In genomic region chr3:114746502-114746901, GRCh38 we compare ENCODE assay signal across 8 cellular contexts.
DNase-seq lines count a peak whose midpoint lies in the region; ATAC-seq and TF ChIP-seq lines count a peak whose summit lies in the region.

No MANE protein-coding gene starts in this region.

- intact Hi-C loops in left ventricle myocardium inferior (cut with micrococcal nuclease), result no loop called here

- H3K9me3 ChIP-seq in left ventricle myocardium inferior (replicated peaks), result no peaks in the 10 kb centered on the region
- no peaks in the 10 kb centered on the region for H3K9me3 ChIP-seq in stomach smooth muscle (ENCODE audit: control insufficient read depth in 2 of 2, low read length in 2 of 2)

- DNase-seq in LHCN-M2 (ENCODE audit: low read depth) (peak; percentile 45), left ventricle myocardium inferior (no peak), MV-4-11 (lab: John Stamatoyannopoulos, UW) (no peak), NCI-H187 (lab: John Stamatoyannopoulos, UW) (no peak)
- no peak for DNase-seq in central memory CD4-positive, alpha-beta T cell

- peaks cover 32% of the 10 kb centered on the region for H3K4me1 ChIP-seq in left ventricle myocardium inferior
- H3K4me1 ChIP-seq in stomach smooth muscle (ENCODE audit: control insufficient read depth, insufficient read depth, low read length), result no peaks in the 10 kb centered on the region

- TF ChIP-seq CTCF in left ventricle myocardium inferior (IDR thresholded peaks at IDR 0.05; ENCODE audit: borderline replicate concordance), result no peak

- H3K36me3 ChIP-seq in left ventricle myocardium inferior (no peaks in the 10 kb centered on the region), stomach smooth muscle (ENCODE audit: control insufficient read depth in 2 of 2, insufficient read depth in 2 of 2, low read length in 2 of 2) (no peaks in the 10 kb centered on the region)

- ATAC-seq in GM19035 (IDR thresholded peaks at IDR 0.05; ENCODE audit: unreplicated experiment), result peak; percentile 61
- ATAC-seq in GM19455 (IDR thresholded peaks at IDR 0.05; ENCODE audit: unreplicated experiment), result no peak

- peak overlapping the region in 1 of 2 donors; percentile 27 for H3K9ac ChIP-seq in stomach smooth muscle (ENCODE audit: low read length in 2 of 2)

- no peaks in the 10 kb centered on the region for H3K27me3 ChIP-seq in left ventricle myocardium inferior (ENCODE audit: low read depth)
- H3K27me3 ChIP-seq in stomach smooth muscle (ENCODE audit: control insufficient read depth in 1 of 2, insufficient read depth in 2 of 2, low read length in 2 of 2), result no peaks in the 10 kb centered on the region

- H3K27ac ChIP-seq in left ventricle myocardium inferior (replicated peaks), result peak overlapping the region; percentile 72
- no peak overlapping the region for H3K27ac ChIP-seq in stomach smooth muscle (ENCODE audit: low read length)

- H3K4me3 ChIP-seq in left ventricle myocardium inferior (peak overlapping the region; percentile 40), stomach smooth muscle (ENCODE audit: low read length in 2 of 2) (peak overlapping the region; percentile 1 to 17)
